24 cellular contexts compared by ENCODE assay signal in genomic region chr6:138451043-138451442, GRCh38.
"Had no signal": no experiment of that assay in that cellular context is flagged by ENCODE, and none has a peak within 500 bp of the region (broad histone marks: within the 10 kb centered on the region; RNA-seq: fewer than 3 reads in every experiment).

No MANE protein-coding gene starts in this region.

- H3K27ac ChIP-seq: colonic mucosa, esophagus squamous epithelium, gastroesophageal sphincter, left ventricle myocardium inferior, lower lobe of right lung, neutrophil, psoas muscle, spleen, testis, transverse colon had no signal

- H3K4me1 ChIP-seq: gastroesophageal sphincter, psoas muscle, testis had no signal

- H3K27ac Mint-ChIP-seq: immature natural killer cell; memory B cell; natural killer cell treated with Interleukin-12 subunit alpha and Interleukin-12 subunit beta and Interleukin-15 and Interleukin-18, amount 100 ng/mL, for 72 hours; stimulated activated memory B cell treated with anti-CD40 and anti-IgM and Interleukin-4, amounts not matched to agents 10 μg/mL and 1 μg/mL and 100 μg/mL, for 72 hours; stimulated activated naive CD8-positive, alpha-beta T cell treated with anti-CD3 and anti-CD28 coated beads, Interleukin-15, amount 100 ng/mL, for 72 hours had no signal

- H3K4me3 ChIP-seq: colonic mucosa, esophagus squamous epithelium, gastroesophageal sphincter, left ventricle myocardium inferior, lower lobe of right lung, psoas muscle, spleen, testis, transverse colon had no signal

- H3K36me3 Mint-ChIP-seq: immature natural killer cell; memory B cell; natural killer cell treated with Interleukin-12 subunit alpha and Interleukin-12 subunit beta and Interleukin-15 and Interleukin-18, amount 100 ng/mL, for 72 hours; stimulated activated memory B cell treated with anti-CD40 and anti-IgM and Interleukin-4, amounts not matched to agents 10 μg/mL and 1 μg/mL and 100 μg/mL, for 72 hours had no signal

- H3K36me3 ChIP-seq: colonic mucosa, gastroesophageal sphincter, neutrophil, spleen, transverse colon had no signal

- ATAC-seq: gastroesophageal sphincter; lower lobe of right lung; psoas muscle; sciatic nerve; stimulated activated naive CD8-positive, alpha-beta T cell treated with anti-CD3 and anti-CD28 coated beads, Interleukin-15, amount 100 ng/mL, for 72 hours had no signal

- H3K27me3 Mint-ChIP-seq: natural killer cell treated with Interleukin-12 subunit alpha and Interleukin-12 subunit beta and Interleukin-15 and Interleukin-18, amount 100 ng/mL, for 72 hours; stimulated activated naive CD8-positive, alpha-beta T cell treated with anti-CD3 and anti-CD28 coated beads, Interleukin-15, amount 100 ng/mL, for 72 hours had no signal

- H3K27me3 ChIP-seq: colonic mucosa, esophagus squamous epithelium, gastroesophageal sphincter, neutrophil, spleen, testis, transverse colon had no signal

- H3K9me3 ChIP-seq: colonic mucosa, esophagus squamous epithelium, gastroesophageal sphincter, left ventricle myocardium inferior, lower lobe of right lung, neutrophil, psoas muscle, spleen, testis, transverse colon had no signal

- H3K4me3 Mint-ChIP-seq: immature natural killer cell; memory B cell; natural killer cell treated with Interleukin-12 subunit alpha and Interleukin-12 subunit beta and Interleukin-15 and Interleukin-18, amount 100 ng/mL, for 72 hours; stimulated activated memory B cell treated with anti-CD40 and anti-IgM and Interleukin-4, amounts not matched to agents 10 μg/mL and 1 μg/mL and 100 μg/mL, for 72 hours; stimulated activated naive CD8-positive, alpha-beta T cell treated with anti-CD3 and anti-CD28 coated beads, Interleukin-15, amount 100 ng/mL, for 72 hours had no signal

- FAIRE-seq: keratinocyte had no signal

- DNase-seq: colonic mucosa; dermis blood vessel endothelial cell; esophagus squamous epithelium; foreskin fibroblast; glutamatergic neuron; immature natural killer cell; left ventricle myocardium inferior; lower lobe of right lung; midbrain; psoas muscle; spleen; stimulated activated CD4-positive, alpha-beta T cell treated with anti-CD3 and anti-CD28 coated beads, Interleukin-15, amount 100 ng/mL, for 24 hours; stimulated activated CD4-positive, alpha-beta T cell treated with anti-CD3 and anti-CD28 coated beads, Interleukin-1b, Interleukin-23, amount 100 ng/mL, for 48 hours; stimulated activated CD4-positive, alpha-beta T cell treated with anti-CD3 and anti-CD28 coated beads, Interleukin-4, amount 100 ng/mL, for 24 hours; stimulated activated naive CD8-positive, alpha-beta T cell treated with anti-CD3 and anti-CD28 coated beads, Interleukin-15, amount 100 ng/mL, for 72 hours; testis; transverse colon had no signal

- H3K9me3 Mint-ChIP-seq: immature natural killer cell; natural killer cell treated with Interleukin-12 subunit alpha and Interleukin-12 subunit beta and Interleukin-15 and Interleukin-18, amount 100 ng/mL, for 72 hours; stimulated activated naive CD8-positive, alpha-beta T cell treated with anti-CD3 and anti-CD28 coated beads, Interleukin-15, amount 100 ng/mL, for 72 hours had no signal
